In genomic region chr1:77031101-77031662, GRCh38 we compare ENCODE assay signal across 8 cellular contexts.
DNase-seq lines count a peak whose midpoint lies in the region; ATAC-seq and TF ChIP-seq lines count a peak whose summit lies in the region.

No MANE protein-coding gene starts in this region.

- H3K23ac ChIP-seq in IMR-90 (ENCODE audit: low read depth, low read length), result no peak overlapping the region

- no peak overlapping the region for H2BK120ac ChIP-seq in IMR-90 (ENCODE audit: low read depth, low read length)

- H4K8ac ChIP-seq in IMR-90 (ENCODE audit: low read depth in 2 of 2, low read length in 2 of 2), result no peak overlapping the region

- no peaks in the 10 kb centered on the region for H3K79me1 ChIP-seq in IMR-90 (ENCODE audit: low read depth in 1 of 2, low read length in 2 of 2)

- dilution Hi-C loops in IMR-90 (cut with HindIII; ENCODE audit: low sequenced_read_pairs, unreplicated experiment), result no loop called here

- H3K9me3 ChIP-seq in IMR-90 (ENCODE audit: control insufficient read depth, insufficient read depth, low read length) (no peaks in the 10 kb centered on the region), PC-3 (ENCODE audit: low read length) (no peaks in the 10 kb centered on the region)

- no peak overlapping the region for H4K5ac ChIP-seq in IMR-90 (ENCODE audit: low read depth, low read length)

- no peak overlapping the region for H2BK15ac ChIP-seq in IMR-90 (ENCODE audit: low read depth, low read length)

- CTCF ChIA-PET in IMR-90 (lab: Yijun Ruan, JAX) (interaction anchor here (0.6 to 1.3 kb wide), 2 partner anchors 10 to 99 kb away, joined by 3 to 4 read pairs; no protein-coding TSS in a partner anchor), PC-3 (lab: Charles Lee) (interaction anchor here (0.5 to 1.2 kb wide), 5 partner anchors 11 to 692 kb away, joined by 3 to 6 read pairs (median 5); no protein-coding TSS in a partner anchor)

- H3K27me3 ChIP-seq in IMR-90 (ENCODE audit: control insufficient read depth, insufficient read depth, low read length) (peaks cover 25% of the 10 kb centered on the region), PC-3 (ENCODE audit: low read length) (no peaks in the 10 kb centered on the region)

- H3K4me1 ChIP-seq in IMR-90 (ENCODE audit: control insufficient read depth, insufficient read depth, low read length), result no peaks in the 10 kb centered on the region
- peaks cover 20% of the 10 kb centered on the region for H3K4me1 ChIP-seq in PC-3 (ENCODE audit: insufficient read depth, low read length)

- no peak overlapping the region for H3K56ac ChIP-seq in IMR-90 (ENCODE audit: extremely low read depth, insufficient read depth, low read length)

- WGBS in IMR-90 (ENCODE audit: extremely low coverage in 2 of 2, insufficient read length in 1 of 2), 2 experiments, result no CpG with 5 or more reads among the region's 3 CpGs

- no peak overlapping the region for H3K4ac ChIP-seq in IMR-90 (ENCODE audit: low read depth, low read length)

- H3K4me2 ChIP-seq in IMR-90 (ENCODE audit: low read depth, low read length) (no peak overlapping the region), PC-3 (ENCODE audit: low read length) (peak overlapping the region; percentile 45)

- H3K9me2 ChIP-seq in PC-3 (replicated peaks; ENCODE audit: low read length), result no peaks in the 10 kb centered on the region

- no peak overlapping the region for H2AK5ac ChIP-seq in IMR-90 (ENCODE audit: low read depth, low read length)

- intact Hi-C loops in IMR-90 (cut with micrococcal nuclease), result loop anchor here (10.0 kb wide), 2 partner anchors 166 to 696 kb away; partner anchors contain the start of gene ST6GALNAC5
- intact Hi-C loops in PC-3 (cut with micrococcal nuclease), result loop anchor here (1.0 to 2.0 kb wide), 4 partner anchors 33 to 164 kb away; partner anchors contain the start of gene ST6GALNAC5

- in situ Hi-C loops in IMR-90 (cut with MboI; ENCODE audit: low sequenced_read_pairs), result no loop called here

- H3K36me3 ChIP-seq in IMR-90 (ENCODE audit: control insufficient read depth, insufficient read depth, low read length), result no peaks in the 10 kb centered on the region
- H3K36me3 ChIP-seq in PC-3 (ENCODE audit: low read depth, low read length), result no peaks in the 10 kb centered on the region

- H3F3A ChIP-seq in PC-3 (ENCODE audit: low read length, unreplicated experiment), result peaks cover 5% of the 10 kb centered on the region

- H2AFZ ChIP-seq in IMR-90 (replicated peaks; ENCODE audit: low read length, poor library complexity) (no peak overlapping the region), PC-3 (ENCODE audit: low read length) (0 out of 2 replicates have a peak overlapping the region, but pooled peaks have one; percentile 19)

- H3K4me3 ChIP-seq in AG10803 (ENCODE audit: low read length), result no peak overlapping the region
- H3K4me3 ChIP-seq in IMR-90 (ENCODE audit: insufficient read depth, low read depth, low read length), result no peak overlapping the region
- H3K4me3 ChIP-seq in PC-3 (ENCODE audit: low read length), result no peak overlapping the region
- H3K4me3 ChIP-seq in fibroblast of villous mesenchyme (ENCODE audit: low read depth, low read length), result no peak overlapping the region

- no peak overlapping the region for H4K91ac ChIP-seq in IMR-90 (ENCODE audit: insufficient read depth, low read depth, low read length)

- H3K79me2 ChIP-seq in PC-3 (ENCODE audit: low read length), result no peaks in the 10 kb centered on the region

- ATAC-seq in IMR-90 (ENCODE audit: low read depth) (peak; percentile 85), PC-3 (peak; percentile 89)

- no peak overlapping the region for H2AK9ac ChIP-seq in IMR-90 (replicated peaks; ENCODE audit: low read depth, low read length, poor library complexity)

- H3K9ac ChIP-seq in IMR-90 (ENCODE audit: low read depth, low read length) (no peak overlapping the region), PC-3 (ENCODE audit: low read length) (no peak overlapping the region; the same call in 1 of the 2 replicates)

- peak; percentile 36 for TF ChIP-seq CTCF in AG10803 (conservative IDR thresholded peaks at IDR 0.05; ENCODE audit: low read length)
- TF ChIP-seq CTCF in IMR-90 (conservative IDR thresholded peaks at IDR 0.05; ENCODE audit: low read depth, low read length), result 0 out of 2 replicates have a peak, but pooled peaks have one; percentile 6
- TF ChIP-seq CTCF in PC-3 (conservative IDR thresholded peaks at IDR 0.05; ENCODE audit: low read depth, low read length), result peak; percentile 62
- TF ChIP-seq CTCF in fibroblast of villous mesenchyme (IDR thresholded peaks at IDR 0.05; ENCODE audit: insufficient read depth, low read depth, low read length), result peak; percentile 19

- POLR2A ChIA-PET in IMR-90 (lab: Charles Lee; ENCODE audit: unreplicated experiment), result no interaction called here
- POLR2A ChIA-PET in PC-3 (lab: Charles Lee; ENCODE audit: unreplicated experiment), result interaction anchor here (0.6 kb wide), 2 partner anchors 25 to 1935 kb away, joined by 3 to 4 read pairs; no protein-coding TSS in a partner anchor

- TF ChIP-seq RAD21 in IMR-90 (IDR thresholded peaks at IDR 0.05; ENCODE audit: low read length), result no peak

- no peak overlapping the region for H2BK20ac ChIP-seq in IMR-90 (ENCODE audit: low read depth, low read length)

- H3K9me1 ChIP-seq in IMR-90 (ENCODE audit: insufficient read depth, low read length), result peaks cover 4% of the 10 kb centered on the region; the same call in 1 of the 2 replicates

- TF ChIP-seq POLR2A in IMR-90 (IDR thresholded peaks at IDR 0.05; ENCODE audit: low read depth, low read length), result no peak

- DNase-seq in AG10803 (ENCODE audit: low read depth) (peak; percentile 65), IMR-90 (peak; percentile 73), PC-3 (peak; percentile 87), fibroblast of villous mesenchyme (ENCODE audit: low read depth) (peak; percentile 83), epidermal melanocyte (ENCODE audit: insufficient read length, low spot score) (no peak), SW 1271 (lab: John Stamatoyannopoulos, UW) (no peak)
- no peak for DNase-seq in activated CD4-positive, alpha-beta T cell treated with anti-CD3 and anti-CD28 coated beads for 1 hour
- DNase-seq in activated CD8-positive, alpha-beta memory T cell treated with anti-CD3 and anti-CD28 coated beads, Interleukin-2, amount 50 U/mL, for 48 hours, result no peak

- no peak overlapping the region for H3K14ac ChIP-seq in IMR-90 (replicated peaks; ENCODE audit: low read depth, low read length)

- H4K20me1 ChIP-seq in IMR-90 (ENCODE audit: insufficient read depth, low read length), result no peaks in the 10 kb centered on the region; the same call in 1 of the 2 replicates
- H4K20me1 ChIP-seq in PC-3 (ENCODE audit: low read length), result no peaks in the 10 kb centered on the region

- no peak overlapping the region for H3K27ac ChIP-seq in IMR-90 (ENCODE audit: insufficient read depth, low read length)
- H3K27ac ChIP-seq in PC-3 (ENCODE audit: low read length), result peak overlapping the region; percentile 74

- H2BK5ac ChIP-seq in IMR-90 (ENCODE audit: low read depth, low read length, poor library complexity, severe bottlenecking), result no peak overlapping the region

- H3K18ac ChIP-seq in IMR-90 (ENCODE audit: low read depth, low read length), result no peak overlapping the region

- BruUV-seq in IMR-90 (replicated peaks; lab: Mats Ljungman, UMichigan), result no TSS peak
- no TSS peak for BruUV-seq in PC-3 (replicated peaks; lab: Mats Ljungman, UMichigan)

TF ChIP-seq in IMR-90, 13 proteins besides CTCF, POLR2A, EP300 and RAD21:
- TF ChIP-seq FOS (IDR thresholded peaks at IDR 0.05; ENCODE audit: low read depth, low read length) (peak; percentile 67), MAFK (IDR thresholded peaks at IDR 0.05; ENCODE audit: low read depth, low read length) (no peak)
TF ChIP-seq in IMR-90: peak in this region for 1.

Comparison
In these comparisons a context has a peak if more than half of its experiments do, and no peak if none do; other contexts are left out.
1. DNase-seq: peak in AG10803 (single experiment), IMR-90 (single experiment), PC-3 (single experiment) and fibroblast of villous mesenchyme (single experiment); none in activated CD4-positive, alpha-beta T cell treated with anti-CD3 and anti-CD28 coated beads for 1 hour (single experiment), activated CD8-positive, alpha-beta memory T cell treated with anti-CD3 and anti-CD28 coated beads, Interleukin-2, amount 50 U/mL, for 48 hours (single experiment), epidermal melanocyte (single experiment) and SW 1271 (0 of 2).
2. CTCF ChIP-seq: peak in every context shown above with its lines; median percentile 62 in PC-3; 36 in AG10803; 19 in fibroblast of villous mesenchyme; 6 in IMR-90.